In the genomic region with DNA sequence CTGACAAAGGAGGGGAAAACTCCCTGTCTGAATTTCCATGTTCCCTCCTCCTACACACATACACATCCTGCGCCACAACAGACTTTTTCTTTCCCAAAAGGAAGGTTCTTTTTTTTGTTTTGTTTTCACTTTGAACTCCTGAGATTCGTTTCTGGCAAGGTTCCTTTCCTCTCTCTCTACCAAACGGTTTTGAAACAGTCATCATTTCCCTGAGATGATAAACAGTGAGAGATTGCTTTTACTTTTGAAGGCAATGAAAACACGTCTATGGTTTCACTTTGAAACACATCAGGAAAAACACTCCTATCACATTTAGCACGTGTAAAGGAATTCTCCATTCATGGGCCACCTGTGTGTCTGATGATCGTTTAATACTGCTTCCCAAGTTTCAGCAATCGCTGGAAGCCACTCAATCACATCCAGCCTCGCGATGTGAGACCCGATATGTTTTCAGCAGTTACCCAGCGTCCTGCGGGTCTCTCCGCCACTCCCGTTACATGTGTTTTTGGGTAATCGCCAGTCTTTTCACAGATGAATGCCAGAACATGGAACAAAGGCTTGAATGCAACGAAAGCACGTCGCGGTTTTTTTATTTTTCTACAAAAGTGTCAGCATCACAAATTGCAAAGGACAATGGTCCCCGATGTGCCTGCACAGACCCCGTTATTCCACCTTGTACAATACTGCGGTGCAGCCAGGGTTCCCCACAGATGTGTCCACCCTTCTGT, we compare ENCODE assay signal across 8 cellular contexts.
DNase-seq lines count a peak whose midpoint lies in the region; ATAC-seq and TF ChIP-seq lines count a peak whose summit lies in the region.

No MANE protein-coding gene starts in this region.

- no peak overlapping the region for H3K27ac ChIP-seq in skeletal muscle tissue (ENCODE audit: low read depth, low read length)

- H3K9ac ChIP-seq in skeletal muscle tissue (ENCODE audit: low read depth in 1 of 3, low read length in 3 of 3), result peak overlapping the region; percentile 28 to 63 (median 44)

- no peaks in the 10 kb centered on the region for H3K36me3 Mint-ChIP-seq in activated T-cell treated with anti-CD3 and anti-CD28 coated beads, Interleukin-2, amount 50 U/mL, for 24 hours (ENCODE audit: low read depth)
- no peaks in the 10 kb centered on the region for H3K36me3 Mint-ChIP-seq in T-cell

- DNase-seq in activated T-cell treated with anti-CD3 and anti-CD28 coated beads, Interleukin-2, amount 50 U/mL, for 24 hours, result peak; percentile 42
- no peak for DNase-seq in activated T-cell treated with anti-CD3 and anti-CD28 coated beads for 4 hours
- DNase-seq in T-cell, result peak in 1 of 34 experiments; percentile 16
- DNase-seq in fibroblast of the conjunctiva (ENCODE audit: low read depth), result peak; percentile 23
- no peak for DNase-seq in erythroblast (lab: John Stamatoyannopoulos, UW)

- H3K27ac Mint-ChIP-seq in activated T-cell treated with anti-CD3 and anti-CD28 coated beads, Interleukin-2, amount 50 U/mL, for 24 hours, result peak overlapping the region; percentile 70
- H3K27ac Mint-ChIP-seq in T-cell, result peak overlapping the region; percentile 60 to 95

- CTCF ChIA-PET in T-cell (lab: Charles Lee), result no interaction called here

- H3K4me3 ChIP-seq in skeletal muscle tissue (ENCODE audit: low read length in 3 of 3), result peak overlapping the region; percentile 56 to 72 (median 71)

- H3K4me1 ChIP-seq in skeletal muscle tissue (ENCODE audit: control insufficient read depth in 3 of 3, insufficient read depth in 3 of 3, low read length in 3 of 3), result peaks cover 4 to 5% (median 5%) of the 10 kb centered on the region in 3 donors

- no peaks in the 10 kb centered on the region for H3K36me3 ChIP-seq in skeletal muscle tissue (ENCODE audit: control insufficient read depth in 3 of 3, insufficient read depth in 3 of 3, low read length in 3 of 3)

- H3K4me1 Mint-ChIP-seq in activated T-cell treated with anti-CD3 and anti-CD28 coated beads, Interleukin-2, amount 50 U/mL, for 24 hours (ENCODE audit: low read depth), result peaks cover 15% of the 10 kb centered on the region
- H3K4me1 Mint-ChIP-seq in T-cell, result peaks cover 12 to 14% (median 13%) of the 10 kb centered on the region in 3 donors

- no peaks in the 10 kb centered on the region for H3K27me3 Mint-ChIP-seq in activated T-cell treated with anti-CD3 and anti-CD28 coated beads, Interleukin-2, amount 50 U/mL, for 24 hours
- H3K27me3 Mint-ChIP-seq in T-cell, result peaks cover 0 to 4% of the 10 kb centered on the region in 2 donors

- peak overlapping the region; percentile 73 for H3K4me3 Mint-ChIP-seq in activated T-cell treated with anti-CD3 and anti-CD28 coated beads, Interleukin-2, amount 50 U/mL, for 24 hours
- peak overlapping the region; percentile 71 to 87 (median 71) for H3K4me3 Mint-ChIP-seq in T-cell

- H3K9me3 ChIP-seq in skeletal muscle tissue (ENCODE audit: control insufficient read depth in 3 of 3, low read length in 3 of 3), result no peaks in the 10 kb centered on the region

- peaks cover 0 to 4% (median 0%) of the 10 kb centered on the region in 3 donors for H3K27me3 ChIP-seq in skeletal muscle tissue (ENCODE audit: control insufficient read depth in 3 of 3, insufficient read depth in 3 of 3, low read length in 3 of 3)

- peak; percentile 31 to 40 (median 36) for ATAC-seq in T-cell (replicated peaks in 1 of 4)
- ATAC-seq in HG02840 (IDR thresholded peaks at IDR 0.05; ENCODE audit: low FRiP score, unreplicated experiment), result no peak
- ATAC-seq in GM21737 (IDR thresholded peaks at IDR 0.05; ENCODE audit: unreplicated experiment), result no peak

- no peak for TF ChIP-seq POLR2A in erythroblast (IDR thresholded peaks at IDR 0.05; ENCODE audit: low read length)

- POLR2A ChIA-PET in T-cell (lab: Charles Lee), result no interaction called here

- H3K9me3 Mint-ChIP-seq in activated T-cell treated with anti-CD3 and anti-CD28 coated beads, Interleukin-2, amount 50 U/mL, for 24 hours, result no peaks in the 10 kb centered on the region
- H3K9me3 Mint-ChIP-seq in T-cell, result no peaks in the 10 kb centered on the region

Comparison
In these comparisons a context has a peak if more than half of its experiments do, and no peak if none do; other contexts are left out.
1. DNase-seq: peak in activated T-cell treated with anti-CD3 and anti-CD28 coated beads, Interleukin-2, amount 50 U/mL, for 24 hours (single experiment) and fibroblast of the conjunctiva (single experiment); none in activated T-cell treated with anti-CD3 and anti-CD28 coated beads for 4 hours (single experiment) and erythroblast (0 of 2).
2. ATAC-seq: peak in T-cell (4 of 4); none in HG02840 (single experiment) and GM21737 (single experiment).